25 cellular contexts compared by ENCODE assay signal in genomic region chr22:41584881-41585280, GRCh38. TPM values are rescaled to one million over a fixed set of nuclear protein-coding genes. Genes with fewer than 3 reads are reported as not detected.
"Had no signal": no experiment of that assay in that cellular context is flagged by ENCODE, and none has a peak within 500 bp of the region (broad histone marks: within the 10 kb centered on the region; RNA-seq: fewer than 3 reads in every experiment).

No MANE protein-coding gene starts in this region.

- H3K27ac Mint-ChIP-seq: activated CD8-positive, alpha-beta T cell treated with anti-CD3 and anti-CD28 coated beads for 36 hours; activated naive CD4-positive, alpha-beta T cell treated with anti-CD3 and anti-CD28 coated beads, Interleukin-2, amount 50 U/mL, for 24 hours; activated T-cell treated with anti-CD3 and anti-CD28 coated beads, Interleukin-2, amount 50 U/mL, for 72 hours; T-helper 1 cell treated with Interleukin-12 subunit alpha and Interleukin-12 subunit beta and Interleukin-4 antibody, amounts not matched to agents 30 μg/mL and 1 μg/mL, for 36 hours had no signal

- ATAC-seq: activated CD4-positive, CD25-positive, alpha-beta regulatory T cell treated with anti-CD3 and anti-CD28 coated beads, Interleukin-2, amount 50 U/mL, for 24 hours; activated CD8-positive, alpha-beta T cell treated with anti-CD3 and anti-CD28 coated beads for 36 hours; activated T-cell treated with anti-CD3 and anti-CD28 coated beads, Interleukin-2, amount 50 U/mL, for 72 hours; body of pancreas; Panc1 had no signal

- H3K27me3 ChIP-seq: body of pancreas had no signal

- H3K9me3 Mint-ChIP-seq: activated CD8-positive, alpha-beta T cell treated with anti-CD3 and anti-CD28 coated beads for 36 hours; activated naive CD4-positive, alpha-beta T cell treated with anti-CD3 and anti-CD28 coated beads, Interleukin-2, amount 50 U/mL, for 24 hours; activated T-cell treated with anti-CD3 and anti-CD28 coated beads, Interleukin-2, amount 50 U/mL, for 72 hours; central memory CD8-positive, alpha-beta T cell; T-helper 1 cell treated with Interleukin-12 subunit alpha and Interleukin-12 subunit beta and Interleukin-4 antibody, amounts not matched to agents 30 μg/mL and 1 μg/mL, for 36 hours had no signal

- H3K4me3 ChIP-seq: body of pancreas had no signal

- H3K27ac ChIP-seq: body of pancreas had no signal

- H3K27me3 Mint-ChIP-seq: activated CD8-positive, alpha-beta T cell treated with anti-CD3 and anti-CD28 coated beads for 36 hours; activated naive CD4-positive, alpha-beta T cell treated with anti-CD3 and anti-CD28 coated beads, Interleukin-2, amount 50 U/mL, for 24 hours; central memory CD8-positive, alpha-beta T cell had no signal

- H3K9me3 ChIP-seq: body of pancreas had no signal

- H3K4me3 Mint-ChIP-seq: activated CD8-positive, alpha-beta T cell treated with anti-CD3 and anti-CD28 coated beads for 36 hours; activated naive CD4-positive, alpha-beta T cell treated with anti-CD3 and anti-CD28 coated beads, Interleukin-2, amount 50 U/mL, for 24 hours; activated T-cell treated with anti-CD3 and anti-CD28 coated beads, Interleukin-2, amount 50 U/mL, for 72 hours; central memory CD8-positive, alpha-beta T cell; T-helper 1 cell treated with Interleukin-12 subunit alpha and Interleukin-12 subunit beta and Interleukin-4 antibody, amounts not matched to agents 30 μg/mL and 1 μg/mL, for 36 hours had no signal

- DNase-seq: activated CD4-positive, alpha-beta T cell treated with anti-CD3 and anti-CD28 coated beads for 4 hours; activated CD8-positive, alpha-beta memory T cell treated with anti-CD3 and anti-CD28 coated beads, Interleukin-2, amount 50 U/mL, for 4 hours; activated CD8-positive, alpha-beta T cell treated with anti-CD3 and anti-CD28 coated beads for 36 hours; activated T-cell treated with anti-CD3 and anti-CD28 coated beads, Interleukin-2, amount 50 U/mL, for 72 hours; aorta; body of pancreas; KG1; NCI-H1092; NCI-H1417; NCI-H1930; NCI-H2107; NCI-H2171 treated with DMSO at 0.1 percent for 48 hours; NCI-H226; NCI-H526; NCI-H82; SHP77 treated with DMSO at 0.1 percent for 48 hours had no signal

RNA-seq across cellular contexts. Expression of gene CSDC2, which starts 24.1 kb away (rescaled TPM):
- total RNA-seq: activated CD8-positive, alpha-beta T cell treated with anti-CD3 and anti-CD28 coated beads for 36 hours; activated T-cell treated with anti-CD3 and anti-CD28 coated beads, Interleukin-2, amount 50 U/mL, for 72 hours; MCF 10A; NCI-H460; OCI-LY7; SK-MEL-5 had no signal
